12 cellular contexts compared by ENCODE assay signal in genomic region chrX:18994713-18995112, GRCh38. TPM values are rescaled to one million over a fixed set of nuclear protein-coding genes. Genes with fewer than 3 reads are reported as not detected.
A peak's percentile ranks its signal among the peaks of the same experiment; 100 is the strongest.
DNase-seq lines count a peak whose midpoint lies in the region; ATAC-seq and TF ChIP-seq lines count a peak whose summit lies in the region.
"Had no signal": no experiment of that assay in that cellular context is flagged by ENCODE, and none has a peak within 500 bp of the region (broad histone marks: within the 10 kb centered on the region; RNA-seq: fewer than 3 reads in every experiment).

No MANE protein-coding gene starts in this region.

- H3K36me3 ChIP-seq in adipocyte (ENCODE audit: control insufficient read depth, insufficient read depth, low read length, severe bottlenecking) (no peaks in the 10 kb centered on the region), upper lobe of right lung (no peaks in the 10 kb centered on the region), Peyer's patch (no peaks in the 10 kb centered on the region)
- H3K36me3 ChIP-seq: ascending aorta had no signal

- peak; percentile 46 for ATAC-seq in upper lobe of right lung
- no peak for ATAC-seq in GM18520 (IDR thresholded peaks at IDR 0.05; ENCODE audit: unreplicated experiment)
- ATAC-seq: activated CD4-positive, alpha-beta T cell treated with anti-CD3 and anti-CD28 coated beads for 36 hours had no signal

- DNase-seq in HCEC 1CT = peak; percentile 86
- DNase-seq in adipocyte (ENCODE audit: low read depth) = peak; percentile 71
- peak; percentile 41 for DNase-seq in glomerular visceral epithelial cell (ENCODE audit: extremely low spot score)
- DNase-seq in upper lobe of right lung = no peak
- no peak for DNase-seq in Peyer's patch
- DNase-seq in activated CD8-positive, alpha-beta memory T cell treated with anti-CD3 and anti-CD28 coated beads for 24 hours = no peak
- DNase-seq: activated CD4-positive, alpha-beta T cell treated with anti-CD3 and anti-CD28 coated beads for 36 hours; endodermal cell; NCI-H2171; T-helper 1 cell had no signal

- H3K9me3 ChIP-seq in adipocyte (ENCODE audit: control insufficient read depth, low read length) (no peaks in the 10 kb centered on the region), upper lobe of right lung (no peaks in the 10 kb centered on the region), Peyer's patch (no peaks in the 10 kb centered on the region)
- H3K9me3 ChIP-seq: ascending aorta had no signal

- peak overlapping the region; percentile 52 for H3K9ac ChIP-seq in adipocyte (ENCODE audit: low read length)

- TF ChIP-seq CTCF in upper lobe of right lung (IDR thresholded peaks at IDR 0.05) (no peak), Peyer's patch (IDR thresholded peaks at IDR 0.05) (no peak)

- no peaks in the 10 kb centered on the region for H3K27me3 ChIP-seq in adipocyte (replicated peaks; ENCODE audit: control insufficient read depth, insufficient read depth, low read length)
- H3K27me3 ChIP-seq in upper lobe of right lung = no peaks in the 10 kb centered on the region
- H3K27me3 ChIP-seq in Peyer's patch = no peaks in the 10 kb centered on the region
- H3K27me3 ChIP-seq: ascending aorta had no signal

- no peak for TF ChIP-seq POLR2A in Peyer's patch (IDR thresholded peaks at IDR 0.05)

- intact Hi-C loops in upper lobe of right lung (cut with DNase I) = no loop called here

- H3K4me1 ChIP-seq in adipocyte (ENCODE audit: control insufficient read depth, insufficient read depth, low read length) (peaks cover 7% of the 10 kb centered on the region), upper lobe of right lung (no peaks in the 10 kb centered on the region), Peyer's patch (no peaks in the 10 kb centered on the region)

- H3K27ac ChIP-seq in upper lobe of right lung (no peak overlapping the region), Peyer's patch (no peak overlapping the region)
- H3K27ac ChIP-seq: ascending aorta had no signal

- no peak overlapping the region for H3K4me3 ChIP-seq in adipocyte (ENCODE audit: low read length)
- H3K4me3 ChIP-seq in upper lobe of right lung = no peak overlapping the region
- no peak overlapping the region for H3K4me3 ChIP-seq in Peyer's patch
- H3K4me3 ChIP-seq: ascending aorta had no signal

RNA-seq across cellular contexts. Expression of gene PHKA2, which starts 10.8 kb away (rescaled TPM):
- total RNA-seq in upper lobe of right lung (25.5 TPM), Peyer's patch (10 to 100 TPM; 34.3 to 98.1 (median 63.7) TPM)

Comparison
In these comparisons a context has a peak if more than half of its experiments do, and no peak if none do; other contexts are left out.
1. DNase-seq: peak in HCEC 1CT (single experiment), adipocyte (single experiment) and glomerular visceral epithelial cell (single experiment); none in upper lobe of right lung (single experiment), Peyer's patch (0 of 3) and activated CD8-positive, alpha-beta memory T cell treated with anti-CD3 and anti-CD28 coated beads for 24 hours (single experiment).